15 cellular contexts compared by ENCODE assay signal in the genomic region with DNA sequence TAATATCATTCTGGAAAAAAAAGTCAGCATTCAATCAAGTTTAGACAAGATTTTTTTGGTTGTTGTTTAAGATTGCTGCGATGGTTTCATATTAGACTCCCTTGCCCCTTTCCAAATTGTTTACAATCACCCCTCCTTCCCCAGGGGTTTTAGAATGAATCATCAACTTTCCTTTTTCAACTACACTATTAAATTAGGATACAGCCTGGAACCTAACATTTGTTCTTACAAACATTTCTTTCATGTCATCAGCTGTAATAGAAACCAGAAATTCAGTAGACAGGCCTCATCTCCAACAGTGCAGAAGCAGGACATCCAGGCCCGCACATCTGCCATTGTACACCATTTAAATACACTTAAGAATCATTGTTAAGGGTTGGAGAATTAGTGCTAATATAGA. TPM values are rescaled to one million over a fixed set of nuclear protein-coding genes. Genes with fewer than 3 reads are reported as not detected.
DNase-seq lines count a peak whose midpoint lies in the region; ATAC-seq, FAIRE-seq and TF ChIP-seq lines count a peak whose summit lies in the region.
"Had no signal": no experiment of that assay in that cellular context is flagged by ENCODE, and none has a peak within 500 bp of the region (broad histone marks: within the 10 kb centered on the region; RNA-seq: fewer than 3 reads in every experiment).

No MANE protein-coding gene starts in this region.

- ATAC-seq in HG03378 (IDR thresholded peaks at IDR 0.05; ENCODE audit: unreplicated experiment) = no peak
- ATAC-seq in mucosa of descending colon = no peak

- peaks cover 0 to 16% of the 10 kb centered on the region in 2 donors for H3K4me1 ChIP-seq in right atrium auricular region
- peaks cover 0 to 19% (median 12%) of the 10 kb centered on the region in 5 donors for H3K4me1 ChIP-seq in subcutaneous abdominal adipose tissue (ENCODE audit: control insufficient read depth in 5 of 5, insufficient read depth in 5 of 5, low read length in 5 of 5)
- H3K4me1 ChIP-seq in mucosa of descending colon (ENCODE audit: low read depth) = peaks cover 5% of the 10 kb centered on the region
- H3K4me1 ChIP-seq: testis had no signal

- no peaks in the 10 kb centered on the region for H3K27me3 ChIP-seq in bronchial epithelial cell (ENCODE audit: control insufficient read depth, insufficient read depth, low read length)
- no peaks in the 10 kb centered on the region for H3K27me3 ChIP-seq in right atrium auricular region
- H3K27me3 ChIP-seq in subcutaneous abdominal adipose tissue (ENCODE audit: control insufficient read depth in 5 of 5, insufficient read depth in 4 of 5, low read length in 5 of 5) = no peaks in the 10 kb centered on the region
- H3K27me3 ChIP-seq: dorsolateral prefrontal cortex, testis had no signal

- intact Hi-C loops in mucosa of descending colon (cut with DNase I, micrococcal nuclease) = no loop called here

- H3K36me3 ChIP-seq in bronchial epithelial cell (ENCODE audit: control insufficient read depth, insufficient read depth, low read length) = no peaks in the 10 kb centered on the region
- no peaks in the 10 kb centered on the region for H3K36me3 ChIP-seq in right atrium auricular region
- H3K36me3 ChIP-seq in subcutaneous abdominal adipose tissue (ENCODE audit: control insufficient read depth in 5 of 5, insufficient read depth in 5 of 5, low read length in 5 of 5) = no peaks in the 10 kb centered on the region
- no peaks in the 10 kb centered on the region for H3K36me3 ChIP-seq in mucosa of descending colon (ENCODE audit: low read depth)

- FAIRE-seq in bronchial epithelial cell (lab: Jason Lieb, UNC) = no peak
- FAIRE-seq: astrocyte had no signal

- DNase-seq in HCEC 1CT (peak; percentile 20), bronchial epithelial cell (ENCODE audit: low read depth) (peak; percentile 42), right atrium auricular region (ENCODE audit: low spot score) (no peak), mucosa of descending colon (no peak), substantia nigra (lab: John Stamatoyannopoulos, UW) (no peak)
- DNase-seq: DND-41, dorsolateral prefrontal cortex, foreskin melanocyte, mesendoderm, NCI-H82, occipital lobe, testis had no signal

- TF ChIP-seq CTCF in bronchial epithelial cell (IDR thresholded peaks at IDR 0.05; ENCODE audit: insufficient read depth, low read length, severe bottlenecking) (no peak), right atrium auricular region (IDR thresholded peaks at IDR 0.05) (no peak), mucosa of descending colon (IDR thresholded peaks at IDR 0.05) (no peak)

- H3K4me3 ChIP-seq in bronchial epithelial cell (ENCODE audit: low read depth, low read length) = no peak overlapping the region
- H3K4me3 ChIP-seq in right atrium auricular region = no peak overlapping the region
- H3K4me3 ChIP-seq in subcutaneous abdominal adipose tissue (ENCODE audit: low read depth in 1 of 5, low read length in 5 of 5) = peak overlapping the region in 2 of 5 donors; percentile 3 to 19
- H3K4me3 ChIP-seq in mucosa of descending colon = no peak overlapping the region
- H3K4me3 ChIP-seq: dorsolateral prefrontal cortex, testis had no signal

- H3K27ac ChIP-seq in right atrium auricular region (peak overlapping the region; percentile 5 to 32), subcutaneous abdominal adipose tissue (ENCODE audit: low read depth, low read length) (peak overlapping the region; percentile 61), substantia nigra (ENCODE audit: low read depth, low read length, poor library complexity, severe bottlenecking) (no peak overlapping the region)
- H3K27ac ChIP-seq: testis had no signal

- no peak overlapping the region for H3K9ac ChIP-seq in subcutaneous abdominal adipose tissue (ENCODE audit: low read length in 5 of 5)

- H3K9me3 ChIP-seq in right atrium auricular region = no peaks in the 10 kb centered on the region
- H3K9me3 ChIP-seq in subcutaneous abdominal adipose tissue (ENCODE audit: control insufficient read depth in 5 of 5, low read length in 5 of 5) = no peaks in the 10 kb centered on the region
- H3K9me3 ChIP-seq in mucosa of descending colon = no peaks in the 10 kb centered on the region
- H3K9me3 ChIP-seq: testis had no signal

RNA-seq across cellular contexts. Expression of a gene that starts 44.4 kb away (rescaled TPM):
- total RNA-seq in bronchial epithelial cell = 11.3 and 19.5 TPM in 2 replicates
- 1 to 10 TPM; 2.3 to 3.8 TPM for total RNA-seq in right atrium auricular region
- 1 to 10 TPM; 3.4 to 9.6 (median 6.6) TPM for total RNA-seq in mucosa of descending colon

Comparison
In these comparisons a context has a peak if more than half of its experiments do, and no peak if none do; other contexts are left out.
1. DNase-seq: peak in HCEC 1CT (single experiment) and bronchial epithelial cell (single experiment); none in right atrium auricular region (single experiment), mucosa of descending colon (0 of 3) and substantia nigra (0 of 49).